29 cellular contexts compared by ENCODE assay signal in the genomic region with DNA sequence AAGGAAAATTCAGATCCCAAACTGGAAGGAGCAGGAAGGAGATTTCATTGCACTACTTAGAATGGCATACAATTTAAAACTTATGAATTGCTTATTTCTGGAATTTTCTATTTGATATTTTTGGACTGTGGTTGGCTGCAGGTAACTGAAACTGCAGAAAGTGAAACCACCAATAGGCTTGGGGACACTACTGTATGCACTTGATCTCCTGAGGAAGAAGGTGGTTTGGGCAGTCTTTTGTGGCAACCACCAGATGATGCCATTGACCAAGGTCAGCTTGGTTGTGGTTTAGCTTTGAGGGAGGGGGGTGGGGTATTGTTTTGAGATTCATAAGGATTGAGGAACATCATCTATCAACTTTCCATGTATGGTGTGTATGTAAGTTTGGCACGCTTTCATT.
"Had no signal": no experiment of that assay in that cellular context is flagged by ENCODE, and none has a peak within 500 bp of the region (broad histone marks: within the 10 kb centered on the region; RNA-seq: fewer than 3 reads in every experiment).

No MANE protein-coding gene starts in this region.

- DNase-seq: activated B cell treated with CpG ODN at 0.5 μM for 24 hours; activated CD4-positive, alpha-beta T cell treated with anti-CD3 and anti-CD28 coated beads for 48 hours; activated CD4-positive, alpha-beta T cell treated with anti-CD3 and anti-CD28 coated beads, Interleukin-2, amount 50 U/mL, for 1 hour; activated CD4-positive, alpha-beta T cell treated with anti-CD3 and anti-CD28 coated beads, Interleukin-2, amount 50 U/mL, for 48 hours; activated CD8-positive, alpha-beta memory T cell treated with anti-CD3 and anti-CD28 coated beads for 24 hours; activated CD8-positive, alpha-beta T cell treated with anti-CD3 and anti-CD28 coated beads for 36 hours; activated effector memory CD4-positive, alpha-beta T cell treated with Interleukin-2 at 50 U/mL for 16 hours; activated naive CD4-positive, alpha-beta T cell treated with anti-CD3 and anti-CD28 coated beads for 36 hours; activated naive CD8-positive, alpha-beta T cell treated with anti-CD3 and anti-CD28 coated beads for 36 hours; activated naive CD8-positive, alpha-beta T cell treated with anti-CD3 and anti-CD28 coated beads, Interleukin-2, amount 50 U/mL, for 24 hours; activated T-cell treated with anti-CD3 and anti-CD28 coated beads, Interleukin-2, amount 50 U/mL, for 4 hours; adrenal gland; amygdala; aorta; central memory CD4-positive, alpha-beta T cell; cerebellar nuclear complex; colonic mucosa; effector CD8-positive, alpha-beta T cell; esophagus squamous epithelium; foreskin melanocyte; head of caudate nucleus; T-helper 17 cell; T1000; WERI-Rb-1 had no signal

- H3K27me3 ChIP-seq: adrenal gland, breast epithelium, cardiac muscle cell, colonic mucosa, esophagus squamous epithelium had no signal

- H3K9me3 ChIP-seq: adrenal gland, breast epithelium, colonic mucosa, esophagus squamous epithelium had no signal

- H3K36me3 ChIP-seq: adrenal gland, breast epithelium, cardiac muscle cell, colonic mucosa, esophagus squamous epithelium, WERI-Rb-1 had no signal

- H3K27ac ChIP-seq: adrenal gland, breast epithelium, cardiac muscle cell, colonic mucosa, epithelial cell of prostate, esophagus squamous epithelium, WERI-Rb-1 had no signal

- H3K4me1 ChIP-seq: adrenal gland, breast epithelium, colonic mucosa, esophagus squamous epithelium had no signal

- H3K4me3 ChIP-seq: adrenal gland, breast epithelium, cardiac muscle cell, colonic mucosa, esophagus squamous epithelium had no signal

- ATAC-seq: activated CD4-positive, CD25-positive, alpha-beta regulatory T cell treated with anti-CD3 and anti-CD28 coated beads, Interleukin-2, amount 50 U/mL, for 24 hours; activated CD8-positive, alpha-beta T cell treated with anti-CD3 and anti-CD28 coated beads for 36 hours; activated naive CD8-positive, alpha-beta T cell treated with anti-CD3 and anti-CD28 coated beads, Interleukin-2, amount 50 U/mL, for 24 hours; activated T-cell treated with anti-CD3 and anti-CD28 coated beads, Interleukin-2, amount 50 U/mL, for 4 hours; activated T-helper 17 cell treated with anti-CD3 and anti-CD28 coated beads, Interleukin-2, amount 50 U/mL, for 72 hours; T-helper 17 cell had no signal
